In the genomic region with DNA sequence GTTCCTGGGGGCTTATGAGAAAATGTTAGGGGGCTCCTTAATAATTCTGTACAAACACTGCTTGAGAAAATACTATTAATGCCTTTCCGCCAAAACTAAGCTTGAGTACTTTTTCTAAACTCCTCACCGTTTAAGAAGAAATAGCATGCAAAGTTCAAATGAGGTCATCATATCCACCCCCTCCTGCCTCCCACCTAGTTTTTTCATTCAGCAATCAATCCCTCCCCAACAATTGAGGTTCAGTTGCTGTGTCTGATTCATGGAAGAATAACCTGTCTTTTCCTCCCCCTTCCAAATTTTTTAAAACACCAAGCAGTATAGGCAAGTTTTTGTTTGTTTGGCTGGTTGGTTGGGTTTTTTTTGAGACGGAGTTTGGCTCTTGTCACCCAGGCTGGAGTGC, we compare ENCODE assay signal across 31 cellular contexts.
"Had no signal": no experiment of that assay in that cellular context is flagged by ENCODE, and none has a peak within 500 bp of the region (broad histone marks: within the 10 kb centered on the region; RNA-seq: fewer than 3 reads in every experiment).

No MANE protein-coding gene starts in this region.

- H3K9me3 ChIP-seq: MG63, Peyer's patch, SJSA1, SK-N-SH had no signal

- H3K4me2 ChIP-seq: SK-N-SH had no signal

- H3K4me3 Mint-ChIP-seq: activated CD4-positive, alpha-beta T cell treated with anti-CD3 and anti-CD28 coated beads for 36 hours; activated CD4-positive, alpha-beta T cell treated with anti-CD3 and anti-CD28 coated beads, Interleukin-2, amount 10 ng/mL, durations not matched to agents 7 days and 5 days; activated CD8-positive, alpha-beta T cell treated with anti-CD3 and anti-CD28 coated beads, Interleukin-2, amount 10 ng/mL, durations not matched to agents 7 days and 5 days; activated naive CD4-positive, alpha-beta T cell treated with anti-CD3 and anti-CD28 coated beads, Interleukin-2, amount 10 ng/mL, durations not matched to agents 7 days and 5 days; activated naive CD8-positive, alpha-beta T cell; activated T-cell treated with anti-CD3 and anti-CD28 coated beads, Interleukin-2, amount 50 U/mL, for 4 hours; T-helper 1 cell treated with Interleukin-12 subunit alpha and Interleukin-12 subunit beta and Interleukin-4 antibody, amounts not matched to agents 30 μg/mL and 1 μg/mL, for 36 hours; T-helper 2 cell treated with Interferon-gamma antibody and Interleukin-4, amounts not matched to agents 5 μg/mL and 100 μg/mL, for 36 hours had no signal

- H3K27me3 ChIP-seq: brain microvascular endothelial cell, MG63, Peyer's patch, SJSA1 had no signal

- H3K9me3 Mint-ChIP-seq: activated CD4-positive, alpha-beta T cell treated with anti-CD3 and anti-CD28 coated beads, Interleukin-2, amount 10 ng/mL, durations not matched to agents 7 days and 5 days; activated naive CD4-positive, alpha-beta T cell treated with anti-CD3 and anti-CD28 coated beads, Interleukin-2, amount 10 ng/mL, durations not matched to agents 7 days and 5 days; activated T-cell treated with anti-CD3 and anti-CD28 coated beads, Interleukin-2, amount 50 U/mL, for 4 hours; T-helper 1 cell treated with Interleukin-12 subunit alpha and Interleukin-12 subunit beta and Interleukin-4 antibody, amounts not matched to agents 30 μg/mL and 1 μg/mL, for 36 hours; T-helper 2 cell treated with Interferon-gamma antibody and Interleukin-4, amounts not matched to agents 5 μg/mL and 100 μg/mL, for 36 hours had no signal

- H3K36me3 Mint-ChIP-seq: activated naive CD4-positive, alpha-beta T cell treated with anti-CD3 and anti-CD28 coated beads, Interleukin-2, amount 10 ng/mL, durations not matched to agents 7 days and 5 days had no signal

- H3K9ac ChIP-seq: SK-N-SH had no signal

- H3K27ac ChIP-seq: brain microvascular endothelial cell, Peyer's patch, SJSA1 had no signal

- H3K4me3 ChIP-seq: MG63, Peyer's patch, SJSA1 had no signal

- H3K27ac Mint-ChIP-seq: activated CD4-positive, alpha-beta T cell treated with anti-CD3 and anti-CD28 coated beads for 36 hours; activated CD4-positive, alpha-beta T cell treated with anti-CD3 and anti-CD28 coated beads, Interleukin-2, amount 10 ng/mL, durations not matched to agents 7 days and 5 days; activated CD8-positive, alpha-beta T cell treated with anti-CD3 and anti-CD28 coated beads, Interleukin-2, amount 10 ng/mL, durations not matched to agents 7 days and 5 days; activated naive CD4-positive, alpha-beta T cell treated with anti-CD3 and anti-CD28 coated beads, Interleukin-2, amount 10 ng/mL, durations not matched to agents 7 days and 5 days; activated naive CD8-positive, alpha-beta T cell; T-helper 1 cell treated with Interleukin-12 subunit alpha and Interleukin-12 subunit beta and Interleukin-4 antibody, amounts not matched to agents 30 μg/mL and 1 μg/mL, for 36 hours; T-helper 2 cell treated with Interferon-gamma antibody and Interleukin-4, amounts not matched to agents 5 μg/mL and 100 μg/mL, for 36 hours had no signal

- ATAC-seq: activated CD4-positive, CD25-positive, alpha-beta regulatory T cell treated with anti-CD3 and anti-CD28 coated beads, Interleukin-2, amount 50 U/mL, for 24 hours; activated CD8-positive, alpha-beta T cell treated with anti-CD3 and anti-CD28 coated beads, Interleukin-2, amount 10 ng/mL, durations not matched to agents 7 days and 5 days; activated T-cell treated with anti-CD3 and anti-CD28 coated beads, Interleukin-2, amount 50 U/mL, for 4 hours had no signal

- H3K9me2 ChIP-seq: SK-N-SH had no signal

- H3K36me3 ChIP-seq: brain microvascular endothelial cell, MG63, Peyer's patch, SJSA1 had no signal

- DNase-seq: activated CD4-positive, alpha-beta T cell treated with anti-CD3 and anti-CD28 coated beads for 36 hours; activated CD4-positive, alpha-beta T cell treated with anti-CD3 and anti-CD28 coated beads, Interleukin-2, amount 10 ng/mL, durations not matched to agents 7 days and 5 days; activated CD4-positive, alpha-beta T cell treated with anti-CD3 and anti-CD28 coated beads, Interleukin-2, amount 50 U/mL, for 48 hours; activated CD8-positive, alpha-beta memory T cell treated with anti-CD3 and anti-CD28 coated beads, Interleukin-2, amount 50 U/mL, for 4 hours; activated CD8-positive, alpha-beta T cell treated with anti-CD3 and anti-CD28 coated beads, Interleukin-2, amount 10 ng/mL, durations not matched to agents 7 days and 5 days; activated effector memory CD4-positive, alpha-beta T cell treated with Interleukin-2 at 50 U/mL for 16 hours; activated naive CD4-positive, alpha-beta T cell treated with anti-CD3 and anti-CD28 coated beads, Interleukin-2, amount 10 ng/mL, durations not matched to agents 7 days and 5 days; activated T-cell treated with anti-CD3 and anti-CD28 coated beads for 4 hours; activated T-cell treated with anti-CD3 and anti-CD28 coated beads, Interleukin-2, amount 50 U/mL, for 4 hours; amniotic stem cell; aorta; brain microvascular endothelial cell; central memory CD4-positive, alpha-beta T cell; Kasumi-1; MG63; NCI-H1048; NCI-H1105 treated with DMSO at 0.1 percent for 48 hours; NCI-H1436; NCI-H1694; NCI-H2029; NCI-H345; NCI-H524 treated with DMSO at 0.1 percent for 48 hours; Peyer's patch; RPMI8226; SHP77 treated with DMSO at 0.1 percent for 48 hours; SK-N-SH had no signal
